In genomic region chr4:86940920-86941460, GRCh38 we compare ENCODE assay signal across 15 cellular contexts. TPM values are rescaled to one million over a fixed set of nuclear protein-coding genes. Genes with fewer than 3 reads are reported as not detected.
A peak's percentile ranks its signal among the peaks of the same experiment; 100 is the strongest.
DNase-seq lines count a peak whose midpoint lies in the region; ATAC-seq, FAIRE-seq and TF ChIP-seq lines count a peak whose summit lies in the region.
"Had no signal": no experiment of that assay in that cellular context is flagged by ENCODE, and none has a peak within 500 bp of the region (broad histone marks: within the 10 kb centered on the region; RNA-seq: fewer than 3 reads in every experiment).

No MANE protein-coding gene starts in this region.

- H3K4me3 Mint-ChIP-seq in naive thymus-derived CD8-positive, alpha-beta T cell: peak overlapping the region in 1 of 10 donors; percentile 5

- no peak for FAIRE-seq in GM12878 (lab: Jason Lieb, UNC)
- no peak for FAIRE-seq in pancreas (lab: Jason Lieb, UNC)
- FAIRE-seq: HTR-8/SVneo had no signal

- no peaks in the 10 kb centered on the region for H3K36me3 Mint-ChIP-seq in naive thymus-derived CD8-positive, alpha-beta T cell

- no peaks in the 10 kb centered on the region for H3K27me3 ChIP-seq in BLaER1 treated with 17β-estradiol and CSF1 and Interleukin-3, amounts not matched to agents 10 nM and 100 nM
- H3K27me3 ChIP-seq in DOHH2 (ENCODE audit: control insufficient read depth, low read length) (no peaks in the 10 kb centered on the region; the same call in 1 of the 2 replicates), GM12878 (replicated peaks in 1 of 2; ENCODE audit: control insufficient read depth in 2 of 2, insufficient read depth in 2 of 2, low read length in 1 of 2) (no peaks in the 10 kb centered on the region), pancreas (no peaks in the 10 kb centered on the region)
- H3K27me3 ChIP-seq: BE2C had no signal

- peaks cover 53% of the 10 kb centered on the region for H3K79me2 ChIP-seq in DOHH2 (ENCODE audit: control insufficient read depth, low read length)
- H3K79me2 ChIP-seq in GM12878 (ENCODE audit: control insufficient read depth, insufficient read depth, low read length): peaks cover 98% of the 10 kb centered on the region

- no TSS peak for BruUV-seq in GM12878 (replicated peaks; lab: Mats Ljungman, UMichigan)

- no peak for TF ChIP-seq CTCF in DOHH2 (IDR thresholded peaks at IDR 0.05; ENCODE audit: low read depth, low read length, poor library complexity, severe bottlenecking)
- TF ChIP-seq CTCF in GM12878 (IDR thresholded peaks at IDR 0.05 in 2 of 3, conservative IDR thresholded peaks at IDR 0.05 in 1 of 3; ENCODE audit: control insufficient read depth in 2 of 3, extremely low read depth in 1 of 3, insufficient read depth in 1 of 3, low read depth in 3 of 3, low read length in 3 of 3): no peak
- no peak for TF ChIP-seq CTCF in pancreas (IDR thresholded peaks at IDR 0.05)

- H3F3A ChIP-seq in DOHH2 (ENCODE audit: control insufficient read depth, insufficient read depth): peaks cover 33% of the 10 kb centered on the region

- RAD21 ChIA-PET in GM12878 (lab: Charles Lee; ENCODE audit: unreplicated experiment): interaction anchor here (3.0 to 9.3 kb wide), 4 partner anchors 12 to 151 kb away, joined by 14 to 267 read pairs (median 108); no protein-coding TSS in a partner anchor

- H3K4me1 ChIP-seq in BLaER1 treated with 17β-estradiol and CSF1 and Interleukin-3, amounts not matched to agents 10 nM and 100 nM: peaks cover 80 to 88% (median 83%) of the 10 kb centered on the region in 10 experiments
- H3K4me1 ChIP-seq in DOHH2 (ENCODE audit: control insufficient read depth, low read length): peaks cover 92% of the 10 kb centered on the region
- H3K4me1 ChIP-seq in GM12878 (ENCODE audit: control insufficient read depth, insufficient read depth, low read length): peaks cover 37% of the 10 kb centered on the region
- H3K4me1 ChIP-seq in pancreas: peaks cover 53 to 62% (median 55%) of the 10 kb centered on the region in 3 donors

- H3K4me3 ChIP-seq in BLaER1 treated with 17β-estradiol and CSF1 and Interleukin-3, amounts not matched to agents 10 nM and 100 nM: peak overlapping the region in 1 of 10 experiments; percentile 95; a peak in 1 of 20 replicates
- H3K4me3 ChIP-seq in DOHH2 (ENCODE audit: low read length) (no peak overlapping the region), GM12878 (peak overlapping the region; percentile 64; the same call in 1 of the 2 replicates), pancreas (no peak overlapping the region)
- H3K4me3 ChIP-seq: HAP-1 had no signal

- in situ Hi-C loops in GM12878 (cut with MboI): loop anchor here (5.0 kb wide), 1 partner anchor 66 kb away; no protein-coding TSS in a partner anchor

- DNase-seq in GM12878 (ENCODE audit: low read depth, low spot score) (no peak), pancreas (no peak)
- no peak for DNase-seq in activated CD8-positive, alpha-beta memory T cell treated with anti-CD3 and anti-CD28 coated beads, Interleukin-2, amount 50 U/mL, for 48 hours
- no peak for DNase-seq in naive thymus-derived CD8-positive, alpha-beta T cell
- DNase-seq: BE2C, NCI-H1092 treated with DMSO at 0.1 percent for 48 hours, NCI-H1694 treated with DMSO at 0.1 percent for 48 hours, NCI-H446, NCI-H748 treated with DMSO at 0.1 percent for 48 hours, SHP77 treated with DMSO at 0.1 percent for 48 hours had no signal

- no peak for TF ChIP-seq POLR2A in GM12878 (IDR thresholded peaks at IDR 0.05; ENCODE audit: low read depth, low read length)

- H3K9me2 ChIP-seq in DOHH2 (replicated peaks; ENCODE audit: control insufficient read depth, low read length): no peaks in the 10 kb centered on the region

- ATAC-seq in GM12878 (no peak), pancreas (no peak), GM18868 (IDR thresholded peaks at IDR 0.05; ENCODE audit: unreplicated experiment) (no peak)
- ATAC-seq in naive thymus-derived CD8-positive, alpha-beta T cell: no peak

- no peak overlapping the region for H2AFZ ChIP-seq in GM12878 (ENCODE audit: control insufficient read depth, low read depth, low read length)

- H3K9ac ChIP-seq in BLaER1 treated with 17β-estradiol and CSF1 and Interleukin-3, amounts not matched to agents 10 nM and 100 nM: peak overlapping the region in 10 of 11 experiments; percentile 87 to 98 (median 92); a peak in 16 of 22 replicates
- H3K9ac ChIP-seq in GM12878 (ENCODE audit: control insufficient read depth, insufficient read depth, low read length): peak overlapping the region; percentile 70

- peaks cover 0 to 36% (median 0%) of the 10 kb centered on the region in 11 experiments; a peak in 8 of 22 replicates for H4K20me1 ChIP-seq in BLaER1 treated with 17β-estradiol and CSF1 and Interleukin-3, amounts not matched to agents 10 nM and 100 nM
- H4K20me1 ChIP-seq in DOHH2 (ENCODE audit: control insufficient read depth, insufficient read depth, low read depth, low read length) (no peaks in the 10 kb centered on the region; the same call in 1 of the 2 replicates), GM12878 (ENCODE audit: control insufficient read depth, insufficient read depth) (peaks cover 3% of the 10 kb centered on the region; the same call in 1 of the 2 replicates)

- H3K4me1 Mint-ChIP-seq in naive thymus-derived CD8-positive, alpha-beta T cell: peaks cover 32 to 92% (median 67%) of the 10 kb centered on the region in 4 donors

- CTCF ChIA-PET in GM12878 (lab: Yijun Ruan, JAX): interaction anchor here (0.6 to 9.8 kb wide), 9 partner anchors 12 to 152 kb away, joined by 3 to 92 read pairs (median 13); no protein-coding TSS in a partner anchor

- WGBS in GM12878 (ENCODE audit: insufficient coverage, insufficient replicate concordance, low lambda C conversion rate, missing lambda C conversion rate): 98% methylated on average over 15 of the region's 15 CpGs
- WGBS in pancreas, 2 donors: 72 to 79% methylated on average over 15 of the region's 15 CpGs

- intact Hi-C loops in GM12878 (cut with micrococcal nuclease; ENCODE audit: unreplicated experiment): no loop called here
- intact Hi-C loops in pancreas (cut with DNase I): loop anchor here in 2 of 3 donors (10.0 kb wide), 1 partner anchor 54 kb away; no protein-coding TSS in a partner anchor

- no peak for TF ChIP-seq EP300 in GM12878 (IDR thresholded peaks at IDR 0.05; ENCODE audit: borderline replicate concordance in 1 of 2, control insufficient read depth in 1 of 2, low read depth in 2 of 2, low read length in 2 of 2)

- no peak for TF ChIP-seq RAD21 in GM12878 (IDR thresholded peaks at IDR 0.05; ENCODE audit: insufficient read depth, low read depth, low read length)

- SMC1A ChIA-PET in GM12878 (lab: Charles Lee; ENCODE audit: uncharacterized antibody, unreplicated experiment): interaction anchor here (1.1 to 13.7 kb wide), 10 partner anchors 13 to 151 kb away, joined by 3 to 268 read pairs (median 54); no protein-coding TSS in a partner anchor

- peak overlapping the region; percentile 79 to 97 (median 92) for H3K4me2 ChIP-seq in BLaER1 treated with 17β-estradiol and CSF1 and Interleukin-3, amounts not matched to agents 10 nM and 100 nM
- H3K4me2 ChIP-seq in DOHH2 (ENCODE audit: low read length): peak overlapping the region; percentile 81
- H3K4me2 ChIP-seq in GM12878 (ENCODE audit: control insufficient read depth, insufficient read depth): peak overlapping the region; percentile 98

- H3K27ac ChIP-seq in BLaER1 treated with 17β-estradiol and CSF1 and Interleukin-3, amounts not matched to agents 10 nM and 100 nM: peak overlapping the region; percentile 79 to 94 (median 91); a peak in 20 of 22 replicates
- H3K27ac ChIP-seq in DOHH2 (ENCODE audit: low read depth, low read length) (no peak overlapping the region), GM12878 (ENCODE audit: control insufficient read depth, insufficient read depth) (peak overlapping the region; percentile 93), pancreas (peak overlapping the region in 3 of 4 donors; percentile 43 to 99 (median 99))

- no peaks in the 10 kb centered on the region for H3K27me3 Mint-ChIP-seq in naive thymus-derived CD8-positive, alpha-beta T cell

- H3K36me3 ChIP-seq in BLaER1 treated with 17β-estradiol and CSF1 and Interleukin-3, amounts not matched to agents 10 nM and 100 nM: peaks cover 0 to 15% (median 0%) of the 10 kb centered on the region in 11 experiments; a peak in 4 of 22 replicates
- H3K36me3 ChIP-seq in DOHH2 (ENCODE audit: control insufficient read depth, low read length) (no peaks in the 10 kb centered on the region), GM12878 (ENCODE audit: control insufficient read depth in 2 of 2, insufficient read depth in 2 of 2, low read length in 1 of 2) (peaks cover 0 to 3% of the 10 kb centered on the region in 2 experiments; a peak in 1 of 4 replicates), pancreas (no peaks in the 10 kb centered on the region)
- H3K36me3 ChIP-seq: BE2C, HAP-1 had no signal

- H3K27ac Mint-ChIP-seq in naive thymus-derived CD8-positive, alpha-beta T cell: peak overlapping the region in 3 of 10 donors; percentile 8 to 94 (median 53)

- no peaks in the 10 kb centered on the region for H3K9me3 ChIP-seq in BLaER1 treated with 17β-estradiol and CSF1 and Interleukin-3, amounts not matched to agents 10 nM and 100 nM (replicated peaks in 1 of 11)
- H3K9me3 ChIP-seq in DOHH2 (ENCODE audit: control insufficient read depth, insufficient read depth, low read length) (no peaks in the 10 kb centered on the region), GM12878 (replicated peaks; ENCODE audit: control insufficient read depth, insufficient read depth, low read length) (no peaks in the 10 kb centered on the region; the same call in 2 of the 3 replicates), pancreas (no peaks in the 10 kb centered on the region)
- H3K9me3 ChIP-seq: BE2C, HAP-1 had no signal

- H3K9me3 Mint-ChIP-seq in naive thymus-derived CD8-positive, alpha-beta T cell: no peaks in the 10 kb centered on the region

- POLR2A ChIA-PET in GM12878 (lab: Charles Lee): interaction anchor here (1.0 to 1.5 kb wide), 4 partner anchors 13 to 96 kb away, joined by 3 to 6 read pairs (median 6); no protein-coding TSS in a partner anchor
- POLR2A ChIA-PET in naive thymus-derived CD8-positive, alpha-beta T cell (lab: Charles Lee): interaction anchor here (0.7 to 6.7 kb wide), 3 partner anchors 17 to 65 kb away, joined by 3 to 162 read pairs (median 3); no protein-coding TSS in a partner anchor

RNA-seq across cellular contexts. Expression of gene AFF1, which starts 6.2 kb away (rescaled TPM):
- 242 and 244 TPM in 2 replicates for total RNA-seq in GM12878 (2013; cell fraction: nucleolus; rRNA removed)
- 21.2 and 21.3 TPM in 2 replicates for total RNA-seq in GM12878 (2014; rRNA removed)
- total RNA-seq in GM12878 (2014; rRNA removed; fragmentation: Illumina TruSeq; extraction: Trizol): 21.5 and 22.8 TPM in 2 replicates
- total RNA-seq in GM12878 (2021): 52.5 and 56.1 TPM in 2 replicates
- polyA plus RNA-seq in GM12878 (2011; ENCODE audit: low read depth): 51.7 TPM
- 25.1 and 26.1 TPM in 2 replicates for polyA plus RNA-seq in GM12878 (2011; rRNA removed)
- polyA plus RNA-seq in GM12878 (2011; cell fraction: cytosol; rRNA removed): 21.3 and 44.0 TPM in 2 replicates
- polyA plus RNA-seq in GM12878 (2011; cell fraction: nucleus; rRNA removed): 50.2 and 53.3 TPM in 2 replicates
- polyA plus RNA-seq in GM12878 (2012): 32.6 and 34.7 TPM in 2 replicates
- 30.7 and 32.9 TPM in 2 replicates for polyA plus RNA-seq in GM12878 (2014; fragmentation: Illumina TruSeq; extraction: Trizol)
- polyA plus RNA-seq in GM12878 (2014; fragmentation: Nextera tagmentation; extraction: Ambion mirVana): 10 to 100 TPM in 1 of 2 experiments, 1 to 10 TPM in 1; 3.5 to 11.4 TPM
- polyA plus RNA-seq in GM12878 (2014; rRNA removed): 18.6 and 20.5 TPM in 2 replicates
- polyA plus RNA-seq in GM12878 (2016; fragmentation: Nextera tagmentation; extraction: Ambion mirVana): 10 to 100 TPM; 21.6 to 24.0 TPM
- polyA minus RNA-seq in GM12878 (2011; rRNA and poly(A)+ RNA removed): 115 and 130 TPM in 2 replicates
- polyA minus RNA-seq in GM12878 (2011; cell fraction: cytosol; rRNA and poly(A)+ RNA removed): 30.8 and 33.0 TPM in 2 replicates
- polyA minus RNA-seq in GM12878 (2011; cell fraction: nucleus; rRNA and poly(A)+ RNA removed): 72.7 and 104 TPM in 2 replicates
- total RNA-seq in pancreas: 10 to 100 TPM; 35.8 to 62.0 (median 40.9) TPM
- polyA plus RNA-seq in pancreas: 10 to 100 TPM; 11.8 to 13.0 TPM
- 10 to 100 TPM; 50.8 to 55.8 TPM for total RNA-seq in naive thymus-derived CD8-positive, alpha-beta T cell
- 10 to 100 TPM in 2 of 3 donors, 1 to 10 TPM in 1; 9.0 to 13.7 (median 12.9) TPM for polyA plus RNA-seq in naive thymus-derived CD8-positive, alpha-beta T cell

RNA-seq across cellular contexts. Expression of gene C4orf36, which starts 48.8 kb away (rescaled TPM):
- total RNA-seq in GM12878 (2013; cell fraction: nucleolus; rRNA removed): not detected in 2 replicates
- total RNA-seq in GM12878 (2014; rRNA removed): 1.5 and 3.6 TPM in 2 replicates
- 1.3 TPM in 2 replicates for total RNA-seq in GM12878 (2014; rRNA removed; fragmentation: Illumina TruSeq; extraction: Trizol)
- total RNA-seq in GM12878 (2021): 1.4 and 2.3 TPM in 2 replicates
- not detected for polyA plus RNA-seq in GM12878 (2011; ENCODE audit: low read depth)
- 0.35 TPM in 1 of 2 replicates, not detected in the other for polyA plus RNA-seq in GM12878 (2011; rRNA removed)
- 0.28 and 0.52 TPM in 2 replicates for polyA plus RNA-seq in GM12878 (2011; cell fraction: cytosol; rRNA removed)
- 0.36 TPM in 1 of 2 replicates, not detected in the other for polyA plus RNA-seq in GM12878 (2011; cell fraction: nucleus; rRNA removed)
- polyA plus RNA-seq in GM12878 (2012): 0.21 TPM in 1 of 2 replicates, not detected in the other
- 0.40 and 1.4 TPM in 2 replicates for polyA plus RNA-seq in GM12878 (2014; fragmentation: Illumina TruSeq; extraction: Trizol)
- not detected for polyA plus RNA-seq in GM12878 (2014; fragmentation: Nextera tagmentation; extraction: Ambion mirVana)
- polyA plus RNA-seq in GM12878 (2014; rRNA removed): 1.1 and 2.7 TPM in 2 replicates
- polyA plus RNA-seq in GM12878 (2016; fragmentation: Nextera tagmentation; extraction: Ambion mirVana): 1 to 10 TPM in 1 of 2 experiments, under 1 TPM in 1; 0.84 to 1.2 TPM
- polyA minus RNA-seq in GM12878 (2011; rRNA and poly(A)+ RNA removed): not detected in 2 replicates
- polyA minus RNA-seq in GM12878 (2011; cell fraction: cytosol; rRNA and poly(A)+ RNA removed): not detected in 2 replicates
- polyA minus RNA-seq in GM12878 (2011; cell fraction: nucleus; rRNA and poly(A)+ RNA removed): not detected in 2 replicates
- under 1 TPM in 5 of 6 donors, not detected in 1; 0.35 to 0.88 (median 0.64) TPM for total RNA-seq in pancreas
- polyA plus RNA-seq in pancreas: under 1 TPM; 0.65 to 0.87 TPM
- total RNA-seq in naive thymus-derived CD8-positive, alpha-beta T cell: not detected
- polyA plus RNA-seq in naive thymus-derived CD8-positive, alpha-beta T cell: not detected
